20 cellular contexts compared by ENCODE assay signal in the genomic region with DNA sequence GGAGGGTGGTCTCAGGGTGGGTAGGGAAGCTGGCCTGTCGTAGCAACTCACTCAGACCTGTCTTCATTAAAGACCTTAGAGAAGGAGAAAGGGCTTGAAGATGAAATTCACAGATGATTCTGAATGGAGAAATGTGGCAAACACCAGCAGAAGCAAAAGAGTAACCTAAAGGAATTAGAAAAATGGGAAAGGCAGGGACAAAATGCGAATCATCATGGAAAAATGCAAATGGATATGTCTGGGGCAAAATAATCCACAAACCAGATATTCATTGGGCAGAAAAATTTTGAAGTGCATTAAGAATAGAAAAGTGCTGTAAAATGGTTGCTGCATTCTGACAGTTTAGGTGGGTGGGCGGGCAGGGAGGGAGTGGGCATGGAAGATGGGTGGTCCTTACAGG.
DNase-seq lines count a peak whose midpoint lies in the region; ATAC-seq and TF ChIP-seq lines count a peak whose summit lies in the region.
"Had no signal": no experiment of that assay in that cellular context is flagged by ENCODE, and none has a peak within 500 bp of the region (broad histone marks: within the 10 kb centered on the region; RNA-seq: fewer than 3 reads in every experiment).

No MANE protein-coding gene starts in this region.

- H3K9me3 ChIP-seq in skeletal muscle satellite cell (replicated peaks; ENCODE audit: low read length): no peaks in the 10 kb centered on the region
- H3K9me3 ChIP-seq: MG63 had no signal

- ATAC-seq in HG03342 (IDR thresholded peaks at IDR 0.05; ENCODE audit: unreplicated experiment): no peak
- ATAC-seq in GM19452 (IDR thresholded peaks at IDR 0.05; ENCODE audit: unreplicated experiment): no peak
- ATAC-seq: PC-3, SK-N-SH treated with all-trans-retinoic acid at 6 μM for 48 hours had no signal

- H3K4me3 ChIP-seq in fibroblast of the aortic adventitia (ENCODE audit: low read depth, low read length) (no peak overlapping the region), skeletal muscle satellite cell (ENCODE audit: low read length) (no peak overlapping the region)
- H3K4me3 ChIP-seq: MG63 had no signal

- peak overlapping the region; percentile 35 for H3K9ac ChIP-seq in skeletal muscle satellite cell (ENCODE audit: low read depth, low read length)

- no peak for TF ChIP-seq CTCF in fibroblast of the aortic adventitia (IDR thresholded peaks at IDR 0.05; ENCODE audit: insufficient read depth, low read length)

- H3K36me3 ChIP-seq in skeletal muscle satellite cell (ENCODE audit: insufficient read depth, low read length): no peaks in the 10 kb centered on the region
- H3K36me3 ChIP-seq: MG63 had no signal

- DNase-seq in EL: peak; percentile 67
- DNase-seq in amniotic epithelial cell (ENCODE audit: low read depth): peak; percentile 22
- peak; percentile 41 for DNase-seq in fibroblast of the aortic adventitia (ENCODE audit: low read depth)
- DNase-seq in activated CD4-positive, alpha-beta T cell treated with anti-CD3 and anti-CD28 coated beads for 48 hours: no peak
- DNase-seq: DND-41, GF-D8, Karpas-422, MG63, NCI-H1092, NCI-H146, NCI-H2029 treated with DMSO at 0.1 percent for 48 hours, NCI-H2171, NCI-H526, PC-3, RPMI8226, SHP77 treated with DMSO at 0.1 percent for 48 hours had no signal

- no peak overlapping the region for H3K4me2 ChIP-seq in skeletal muscle satellite cell (ENCODE audit: low read length)

- H3K4me1 ChIP-seq in skeletal muscle satellite cell (ENCODE audit: control insufficient read depth, insufficient read depth, low read length): peaks cover 10% of the 10 kb centered on the region

- H3K27me3 ChIP-seq in skeletal muscle satellite cell (ENCODE audit: control insufficient read depth, insufficient read depth, low read length): peaks cover 5% of the 10 kb centered on the region
- H3K27me3 ChIP-seq: MG63 had no signal
